ENCODE assay signal across 11 cellular contexts in the genomic region with DNA sequence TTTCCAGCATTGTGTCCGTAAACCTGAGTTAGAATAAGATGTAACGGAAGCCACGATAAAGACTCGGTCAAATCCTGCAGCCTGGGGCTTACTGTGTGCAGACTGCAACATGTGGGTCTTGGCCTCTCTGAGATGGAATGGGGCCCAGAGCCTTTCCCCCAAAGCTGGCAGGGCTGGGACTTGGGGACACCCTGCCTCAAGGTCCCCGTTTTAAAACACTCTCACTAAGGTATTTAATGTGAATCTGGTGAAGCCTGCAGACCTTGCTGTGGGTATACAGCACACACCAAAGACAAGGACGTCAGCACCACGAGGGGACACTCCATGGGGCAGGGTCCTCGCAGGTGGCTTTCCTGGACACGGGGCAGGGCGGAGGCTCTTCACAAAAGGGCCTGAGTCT. TPM values are rescaled to one million over a fixed set of nuclear protein-coding genes. Genes with fewer than 3 reads are reported as not detected.
DNase-seq lines count a peak whose midpoint lies in the region; ATAC-seq and TF ChIP-seq lines count a peak whose summit lies in the region.
"Had no signal": no experiment of that assay in that cellular context is flagged by ENCODE, and none has a peak within 500 bp of the region (broad histone marks: within the 10 kb centered on the region; RNA-seq: fewer than 3 reads in every experiment).

No MANE protein-coding gene starts in this region.

- ATAC-seq in activated CD8-positive, alpha-beta memory T cell treated with anti-CD3 and anti-CD28 coated beads, Interleukin-2, amount 10 ng/mL, durations not matched to agents 7 days and 5 days: no peak
- ATAC-seq in activated naive CD4-positive, alpha-beta T cell treated with anti-CD3 and anti-CD28 coated beads, Interleukin-2, amount 50 U/mL, for 72 hours: no peak
- ATAC-seq in mucosa of descending colon: no peak

- peaks cover 4% of the 10 kb centered on the region for H3K36me3 Mint-ChIP-seq in activated CD8-positive, alpha-beta memory T cell treated with anti-CD3 and anti-CD28 coated beads, Interleukin-2, amount 10 ng/mL, durations not matched to agents 7 days and 5 days
- peaks cover 8 to 18% of the 10 kb centered on the region in 2 donors for H3K36me3 Mint-ChIP-seq in activated naive CD4-positive, alpha-beta T cell treated with anti-CD3 and anti-CD28 coated beads, Interleukin-2, amount 50 U/mL, for 72 hours
- peaks cover 3% of the 10 kb centered on the region for H3K36me3 Mint-ChIP-seq in nephron (ENCODE audit: low read depth)

- H3K9me3 Mint-ChIP-seq in activated CD8-positive, alpha-beta memory T cell treated with anti-CD3 and anti-CD28 coated beads, Interleukin-2, amount 10 ng/mL, durations not matched to agents 7 days and 5 days (ENCODE audit: low read depth): no peaks in the 10 kb centered on the region
- no peaks in the 10 kb centered on the region for H3K9me3 Mint-ChIP-seq in activated naive CD4-positive, alpha-beta T cell treated with anti-CD3 and anti-CD28 coated beads, Interleukin-2, amount 50 U/mL, for 72 hours
- H3K9me3 Mint-ChIP-seq in nephron: no peaks in the 10 kb centered on the region

- H3K4me1 Mint-ChIP-seq in activated CD8-positive, alpha-beta memory T cell treated with anti-CD3 and anti-CD28 coated beads, Interleukin-2, amount 10 ng/mL, durations not matched to agents 7 days and 5 days: peaks cover 42% of the 10 kb centered on the region
- peaks cover 19% of the 10 kb centered on the region for H3K4me1 Mint-ChIP-seq in nephron

- TF ChIP-seq CTCF in HFF-Myc (IDR thresholded peaks at IDR 0.05; ENCODE audit: low read depth, low read length, missing control alignments): no peak
- no peak for TF ChIP-seq CTCF in nephron (IDR thresholded peaks at IDR 0.05; ENCODE audit: unreplicated experiment in 3 of 3)
- TF ChIP-seq CTCF in mucosa of descending colon (IDR thresholded peaks at IDR 0.05): no peak

- no peak for DNase-seq in activated CD8-positive, alpha-beta memory T cell treated with anti-CD3 and anti-CD28 coated beads, Interleukin-2, amount 10 ng/mL, durations not matched to agents 7 days and 5 days
- no peak for DNase-seq in activated CD8-positive, alpha-beta memory T cell treated with anti-CD3 and anti-CD28 coated beads for 24 hours
- no peak for DNase-seq in HFF-Myc (ENCODE audit: extremely low read depth, low read depth)
- DNase-seq in activated naive CD4-positive, alpha-beta T cell treated with anti-CD3 and anti-CD28 coated beads, Interleukin-2, amount 50 U/mL, for 72 hours (ENCODE audit: low spot score in 2 of 2): no peak
- no peak for DNase-seq in cortex of kidney (lab: John Stamatoyannopoulos, UW)
- DNase-seq in mucosa of descending colon: no peak
- no peak for DNase-seq in posterior vena cava (ENCODE audit: low spot score)
- DNase-seq: cerebellar nuclear complex, NCI-H446 treated with DMSO at 0.1 percent for 48 hours had no signal

- H3K4me1 ChIP-seq in mucosa of descending colon (ENCODE audit: low read depth): peaks cover 19% of the 10 kb centered on the region

- peaks cover 2% of the 10 kb centered on the region for H3K36me3 ChIP-seq in mucosa of descending colon (ENCODE audit: low read depth)

- peak overlapping the region; percentile 26 for H3K4me3 Mint-ChIP-seq in activated CD8-positive, alpha-beta memory T cell treated with anti-CD3 and anti-CD28 coated beads, Interleukin-2, amount 10 ng/mL, durations not matched to agents 7 days and 5 days
- H3K4me3 Mint-ChIP-seq in nephron: peak overlapping the region; percentile 68 to 95 (median 91)

- CTCF ChIA-PET in activated CD8-positive, alpha-beta memory T cell treated with anti-CD3 and anti-CD28 coated beads, Interleukin-2, amount 10 ng/mL, durations not matched to agents 7 days and 5 days (lab: Charles Lee): interaction anchor here (0.9 to 1.6 kb wide), 3 partner anchors 18 to 140 kb away, joined by 3 to 4 read pairs (median 3); partner anchors contain the start of gene CEP131

- no peaks in the 10 kb centered on the region for H3K9me3 ChIP-seq in mucosa of descending colon
- H3K9me3 ChIP-seq: tibial nerve had no signal

- H3K27ac Mint-ChIP-seq in activated CD8-positive, alpha-beta memory T cell treated with anti-CD3 and anti-CD28 coated beads, Interleukin-2, amount 10 ng/mL, durations not matched to agents 7 days and 5 days: peak overlapping the region; percentile 58
- peak overlapping the region; percentile 65 to 91 for H3K27ac Mint-ChIP-seq in activated naive CD4-positive, alpha-beta T cell treated with anti-CD3 and anti-CD28 coated beads, Interleukin-2, amount 50 U/mL, for 72 hours
- no peak overlapping the region for H3K27ac Mint-ChIP-seq in nephron

- peak overlapping the region; percentile 82; the same call in 1 of the 2 replicates for H3K4me3 ChIP-seq in HFF-Myc (replicated peaks; ENCODE audit: low read depth, low read length)
- H3K4me3 ChIP-seq in mucosa of descending colon: no peak overlapping the region
- H3K4me3 ChIP-seq: tibial nerve had no signal

- intact Hi-C loops in mucosa of descending colon (cut with DNase I, micrococcal nuclease): no loop called here
- intact Hi-C loops in posterior vena cava (cut with DNase I): loop anchor here (5.0 to 10.0 kb wide), 2 partner anchors 96 to 99 kb away; no protein-coding TSS in a partner anchor

- H3K27me3 Mint-ChIP-seq in activated CD8-positive, alpha-beta memory T cell treated with anti-CD3 and anti-CD28 coated beads, Interleukin-2, amount 10 ng/mL, durations not matched to agents 7 days and 5 days: no peaks in the 10 kb centered on the region
- H3K27me3 Mint-ChIP-seq in nephron (ENCODE audit: low read depth): no peaks in the 10 kb centered on the region

RNA-seq across cellular contexts. Expression of gene NDUFAF8, which starts 2.1 kb away (rescaled TPM):
- 10 to 100 TPM; 41.6 to 53.7 TPM for total RNA-seq in activated CD8-positive, alpha-beta memory T cell treated with anti-CD3 and anti-CD28 coated beads, Interleukin-2, amount 10 ng/mL, durations not matched to agents 7 days and 5 days
- total RNA-seq in activated naive CD4-positive, alpha-beta T cell treated with anti-CD3 and anti-CD28 coated beads, Interleukin-2, amount 50 U/mL, for 72 hours: 10 to 100 TPM; 50.1 to 52.5 TPM
- total RNA-seq in mucosa of descending colon (10 to 100 TPM; 24.5 to 31.6 (median 31.2) TPM), posterior vena cava (10 to 100 TPM; 27.8 to 33.7 TPM)

RNA-seq across cellular contexts. Expression of gene TEPSIN, which starts 2.3 kb away (rescaled TPM):
- total RNA-seq in activated CD8-positive, alpha-beta memory T cell treated with anti-CD3 and anti-CD28 coated beads, Interleukin-2, amount 10 ng/mL, durations not matched to agents 7 days and 5 days: 10 to 100 TPM; 53.6 to 56.3 TPM
- total RNA-seq in activated naive CD4-positive, alpha-beta T cell treated with anti-CD3 and anti-CD28 coated beads, Interleukin-2, amount 50 U/mL, for 72 hours: 10 to 100 TPM; 23.2 to 38.7 TPM
- total RNA-seq in mucosa of descending colon: 10 to 100 TPM; 37.4 to 60.2 (median 50.0) TPM
- 10 to 100 TPM; 17.4 to 18.4 TPM for total RNA-seq in posterior vena cava

RNA-seq across cellular contexts. Expression of gene CEP131, which starts 18.4 kb away (rescaled TPM):
- total RNA-seq in activated CD8-positive, alpha-beta memory T cell treated with anti-CD3 and anti-CD28 coated beads, Interleukin-2, amount 10 ng/mL, durations not matched to agents 7 days and 5 days: 10 to 100 TPM; 13.6 to 20.6 TPM
- 10 to 100 TPM; 10.0 to 14.6 TPM for total RNA-seq in activated naive CD4-positive, alpha-beta T cell treated with anti-CD3 and anti-CD28 coated beads, Interleukin-2, amount 50 U/mL, for 72 hours
- total RNA-seq in mucosa of descending colon (1 to 10 TPM; 5.7 to 9.3 (median 8.7) TPM), posterior vena cava (1 to 10 TPM; 2.9 to 5.0 TPM)

RNA-seq across cellular contexts. Expression of gene SLC38A10, which starts 53.9 kb away (rescaled TPM):
- total RNA-seq in activated CD8-positive, alpha-beta memory T cell treated with anti-CD3 and anti-CD28 coated beads, Interleukin-2, amount 10 ng/mL, durations not matched to agents 7 days and 5 days: 10 to 100 TPM; 81.7 to 88.7 TPM
- 10 to 100 TPM; 19.9 to 72.0 TPM for total RNA-seq in activated naive CD4-positive, alpha-beta T cell treated with anti-CD3 and anti-CD28 coated beads, Interleukin-2, amount 50 U/mL, for 72 hours
- total RNA-seq in mucosa of descending colon (10 to 100 TPM; 77.0 to 95.3 (median 94.0) TPM), posterior vena cava (10 to 100 TPM; 59.6 to 85.1 TPM)

Comparison
In these comparisons a context has a peak if more than half of its experiments do, and no peak if none do; other contexts are left out.
1. H3K27ac Mint-ChIP-seq: peak in activated CD8-positive, alpha-beta memory T cell treated with anti-CD3 and anti-CD28 coated beads, Interleukin-2, amount 10 ng/mL, durations not matched to agents 7 days and 5 days (single experiment) and activated naive CD4-positive, alpha-beta T cell treated with anti-CD3 and anti-CD28 coated beads, Interleukin-2, amount 50 U/mL, for 72 hours (2 of 2); none in nephron (0 of 3).
2. intact Hi-C loops: an anchor here in posterior vena cava (5.0 to 10.0 kb wide); none called in mucosa of descending colon.